In the genomic region with DNA sequence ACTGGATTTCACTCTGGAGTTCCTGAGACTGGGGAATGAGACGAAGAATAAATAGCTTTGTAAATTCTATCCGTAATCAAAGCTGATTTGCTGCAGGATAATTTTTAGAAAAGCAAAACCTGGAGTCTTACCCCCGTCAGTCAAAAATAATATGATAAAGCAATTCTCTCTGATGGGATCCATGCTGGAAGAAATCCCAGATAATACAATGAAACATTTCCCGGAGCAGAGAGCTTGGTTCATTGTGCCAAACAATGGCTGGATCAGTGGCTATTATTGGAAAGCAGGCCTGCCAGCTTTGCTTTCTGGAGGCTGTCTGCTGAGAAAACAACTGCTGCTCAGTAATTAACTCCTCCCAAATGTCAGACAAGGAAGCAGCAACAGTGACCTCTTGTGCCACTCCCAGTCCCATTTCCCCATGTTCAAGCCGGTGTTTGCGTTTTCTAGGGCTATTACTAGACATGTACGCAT, we compare ENCODE assay signal across 8 cellular contexts.
A peak's percentile ranks its signal among the peaks of the same experiment; 100 is the strongest.
DNase-seq lines count a peak whose midpoint lies in the region; ATAC-seq, FAIRE-seq and TF ChIP-seq lines count a peak whose summit lies in the region.

No MANE protein-coding gene starts in this region.

- no peaks in the 10 kb centered on the region for H3K36me3 ChIP-seq in psoas muscle (ENCODE audit: insufficient read depth in 1 of 2, low read depth in 1 of 2)

- intact Hi-C loops in head of caudate nucleus (cut with DNase I) (loop anchor here (5.0 kb wide), 1 partner anchor 318 kb away; no protein-coding TSS in a partner anchor), psoas muscle (cut with DNase I) (loop anchor here in 1 of 2 donors (10.0 kb wide), 1 partner anchor 316 kb away; no protein-coding TSS in a partner anchor)

- no peaks in the 10 kb centered on the region for H3K4me1 ChIP-seq in psoas muscle

- ATAC-seq in psoas muscle, result peak; percentile 74 to 98 (median 96)

- FAIRE-seq in HTR-8/SVneo (lab: Jason Lieb, UNC), result no peak

- H3K27me3 ChIP-seq in psoas muscle (ENCODE audit: insufficient read depth in 3 of 3, low read length in 2 of 3), result no peaks in the 10 kb centered on the region

- TF ChIP-seq CTCF in psoas muscle (IDR thresholded peaks at IDR 0.05), result peak; percentile 30

- H3K9me3 ChIP-seq in psoas muscle, result no peaks in the 10 kb centered on the region

- WGBS in psoas muscle, 3 donors, result 10 to 14% (median 14%) methylated on average over 7 of the region's 7 CpGs

- peak overlapping the region; percentile 27 for H3K27ac ChIP-seq in psoas muscle

- DNase-seq in HPDE6-E6E7 (ENCODE audit: extremely low spot score), result peak; percentile 22
- DNase-seq in RKO (ENCODE audit: low spot score), result peak; percentile 13
- DNase-seq in head of caudate nucleus, result peak in 40 of 42 donors; percentile 16 to 86 (median 61)
- DNase-seq in psoas muscle, result peak; percentile 15 to 49
- DNase-seq in HTR-8/SVneo (ENCODE audit: insufficient read length, low spot score), result no peak
- no peak for DNase-seq in stimulated activated CD4-positive, alpha-beta T cell treated with anti-CD3 and anti-CD28 coated beads, Interleukin-4, amount 100 ng/mL, for 1 hour
- DNase-seq in glomerular visceral epithelial cell (ENCODE audit: extremely low spot score), result no peak
- DNase-seq in HuH-7 (ENCODE audit: low spot score), result no peak

- H3K4me3 ChIP-seq in psoas muscle, result peak overlapping the region; percentile 15

Comparison
In these comparisons a context has a peak if more than half of its experiments do, and no peak if none do; other contexts are left out.
1. DNase-seq: peak in HPDE6-E6E7 (single experiment), RKO (single experiment), head of caudate nucleus (40 of 42) and psoas muscle (2 of 2); none in HTR-8/SVneo (single experiment), stimulated activated CD4-positive, alpha-beta T cell treated with anti-CD3 and anti-CD28 coated beads, Interleukin-4, amount 100 ng/mL, for 1 hour (single experiment), glomerular visceral epithelial cell (single experiment) and HuH-7 (single experiment).